8 cellular contexts compared by ENCODE assay signal in the genomic region with DNA sequence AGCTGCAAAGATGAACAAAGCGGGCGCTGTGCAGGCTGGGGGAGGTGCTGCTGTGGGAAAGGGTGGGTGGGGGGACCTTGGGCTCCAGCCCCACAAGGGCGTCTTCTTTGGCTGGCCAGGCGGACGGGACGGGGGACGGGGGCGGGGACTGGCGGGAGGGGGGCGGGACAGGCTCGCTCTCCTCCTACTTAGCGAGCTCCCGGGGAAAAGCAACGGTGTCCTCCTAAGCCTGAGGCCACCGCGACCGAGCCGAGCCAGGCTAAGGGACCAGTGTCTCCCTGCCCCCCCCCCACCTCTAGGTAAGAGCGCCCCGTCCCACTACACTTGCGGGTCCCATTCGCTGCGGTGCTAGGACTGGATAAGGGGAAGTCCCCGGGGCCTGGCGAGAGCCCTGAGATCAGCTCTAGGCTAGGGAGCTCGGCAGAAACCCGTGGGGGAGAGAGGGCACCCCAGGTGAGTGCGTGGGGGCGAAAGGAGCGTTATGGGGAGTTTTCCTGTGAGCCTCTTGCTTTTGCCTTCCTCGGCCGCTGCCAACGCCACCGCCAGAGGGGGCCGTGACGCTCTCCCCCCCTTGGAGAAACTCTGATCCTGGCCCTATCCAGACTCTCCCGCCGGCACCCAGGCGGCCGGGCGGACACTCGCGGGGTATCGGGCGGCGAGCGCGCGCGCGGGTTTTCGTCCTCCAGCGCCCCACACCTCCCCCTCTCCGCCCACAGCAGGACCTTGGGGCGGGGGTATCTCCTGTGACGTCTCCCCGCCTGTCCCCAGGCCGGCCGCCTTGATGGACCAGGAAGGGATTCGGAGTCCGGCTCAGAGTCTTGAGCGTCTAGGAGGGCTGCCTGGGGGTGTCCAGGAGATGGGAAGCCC. TPM values are rescaled to one million over a fixed set of nuclear protein-coding genes. Genes with fewer than 3 reads are reported as not detected.
DNase-seq lines count a peak whose midpoint lies in the region; ATAC-seq and TF ChIP-seq lines count a peak whose summit lies in the region.

A gene (plus strand): TSS at position 215 of the 867 bp plus-strand sequence. CDS start 6,222 bp downstream, outside the sequence.

- no peaks in the 10 kb centered on the region for H3K9me2 ChIP-seq in DOHH2 (replicated peaks; ENCODE audit: control insufficient read depth, low read length)

- peak within 1 kb of the TSS; percentile 67 for H3K4me3 ChIP-seq in DOHH2 (ENCODE audit: low read length)
- H3K4me3 ChIP-seq in MG63 = peak within 1 kb of the TSS; percentile 84
- H3K4me3 ChIP-seq in WI38 (ENCODE audit: low read depth, low read length) = peak within 1 kb of the TSS; percentile 90
- peak within 1 kb of the TSS; percentile 79 for H3K4me3 ChIP-seq in skeletal muscle satellite cell (ENCODE audit: low read length)

- peak; percentile 64 for TF ChIP-seq CTCF in DOHH2 (IDR thresholded peaks at IDR 0.05; ENCODE audit: low read depth, low read length, poor library complexity, severe bottlenecking)
- peak; percentile 49 for TF ChIP-seq CTCF in WI38 (IDR thresholded peaks at IDR 0.05; ENCODE audit: low read depth, low read length)

- H4K20me1 ChIP-seq in DOHH2 (ENCODE audit: control insufficient read depth, insufficient read depth, low read depth, low read length) = no peaks in the 10 kb centered on the region

- no peaks in the 10 kb centered on the region; the same call in 1 of the 2 replicates for H3K36me3 ChIP-seq in DOHH2 (ENCODE audit: control insufficient read depth, low read length)
- H3K36me3 ChIP-seq in MG63 = peaks cover 12% of the 10 kb centered on the region
- peaks cover 13% of the 10 kb centered on the region for H3K36me3 ChIP-seq in skeletal muscle satellite cell (ENCODE audit: insufficient read depth, low read length)

- H3K4me1 ChIP-seq in DOHH2 (ENCODE audit: control insufficient read depth, low read length) = peaks cover 38% of the 10 kb centered on the region
- H3K4me1 ChIP-seq in skeletal muscle satellite cell (ENCODE audit: control insufficient read depth, insufficient read depth, low read length) = peaks cover 65% of the 10 kb centered on the region

- no peak for ATAC-seq in HG03442 (IDR thresholded peaks at IDR 0.05; ENCODE audit: unreplicated experiment)

- DNase-seq in MG63 (peak; percentile 72), cerebellar cortex (ENCODE audit: low spot score) (peak; percentile 70), inferior parietal cortex (ENCODE audit: extremely low spot score) (peak; percentile 44), NK-92 (lab: John Stamatoyannopoulos, UW; ENCODE audit: unreplicated experiment) (no peak)

- peaks cover 15% of the 10 kb centered on the region for H3F3A ChIP-seq in DOHH2 (ENCODE audit: control insufficient read depth, insufficient read depth)

- no peaks in the 10 kb centered on the region for H3K79me2 ChIP-seq in DOHH2 (ENCODE audit: control insufficient read depth, low read length)

- H3K4me2 ChIP-seq in DOHH2 (ENCODE audit: low read length) (peak within 1 kb of the TSS; percentile 84), skeletal muscle satellite cell (ENCODE audit: low read length) (peak within 1 kb of the TSS; percentile 85)

- H3K27me3 ChIP-seq in DOHH2 (ENCODE audit: control insufficient read depth, low read length) (peaks cover 50% of the 10 kb centered on the region), MG63 (no peaks in the 10 kb centered on the region), skeletal muscle satellite cell (ENCODE audit: control insufficient read depth, insufficient read depth, low read length) (no peaks in the 10 kb centered on the region)

- H3K27ac ChIP-seq in DOHH2 (ENCODE audit: low read depth, low read length) = no peak within 1 kb of the TSS

- H3K9me3 ChIP-seq in DOHH2 (ENCODE audit: control insufficient read depth, insufficient read depth, low read length) (no peaks in the 10 kb centered on the region), MG63 (no peaks in the 10 kb centered on the region), skeletal muscle satellite cell (replicated peaks; ENCODE audit: low read length) (no peaks in the 10 kb centered on the region)

- peak within 1 kb of the TSS; percentile 100 for H3K9ac ChIP-seq in skeletal muscle satellite cell (ENCODE audit: low read depth, low read length)

RNA-seq across cellular contexts. Expression of the gene that starts here (rescaled TPM):
- total RNA-seq in MG63 (2014; rRNA removed; shearing (Covaris generic); ENCODE audit: low replicate concordance) = 55.3 and 58.4 TPM in 2 replicates
- 107 and 124 TPM in 2 replicates for total RNA-seq in skeletal muscle satellite cell (2012; rRNA removed)
